In genomic region chr3:51940648-51941421, GRCh38 we compare ENCODE assay signal across 8 cellular contexts. TPM values are rescaled to one million over a fixed set of nuclear protein-coding genes. Genes with fewer than 3 reads are reported as not detected.
DNase-seq lines count a peak whose midpoint lies in the region; ATAC-seq and TF ChIP-seq lines count a peak whose summit lies in the region.

No MANE protein-coding gene starts in this region.

- H3F3A ChIP-seq in PC-3 (ENCODE audit: low read length, unreplicated experiment) = no peaks in the 10 kb centered on the region

- H3K4me3 Mint-ChIP-seq in CD8-positive, alpha-beta T cell = peak overlapping the region; percentile 94
- H3K4me3 Mint-ChIP-seq in endodermal cell = peak overlapping the region; percentile 84

- H2AFZ ChIP-seq in PC-3 (ENCODE audit: low read length) = no peak overlapping the region

- H3K9me2 ChIP-seq in PC-3 (replicated peaks; ENCODE audit: low read length) = no peaks in the 10 kb centered on the region

- no peak for TF ChIP-seq POLR2A in ovary (IDR thresholded peaks at IDR 0.05)

- no peak for TF ChIP-seq EP300 in ovary (IDR thresholded peaks at IDR 0.05)

- peaks cover 28% of the 10 kb centered on the region for H3K36me3 ChIP-seq in CD8-positive, alpha-beta T cell (ENCODE audit: insufficient read depth, low read length)
- peaks cover 33% of the 10 kb centered on the region for H3K36me3 ChIP-seq in PC-3 (ENCODE audit: low read depth, low read length)
- peaks cover 38% of the 10 kb centered on the region for H3K36me3 ChIP-seq in endodermal cell (ENCODE audit: control insufficient read depth, insufficient read depth, low read length)
- H3K36me3 ChIP-seq in ovary = no peaks in the 10 kb centered on the region

- ATAC-seq in CD8-positive, alpha-beta T cell = no peak
- no peak for ATAC-seq in PC-3
- no peak for ATAC-seq in GM21367 (IDR thresholded peaks at IDR 0.05; ENCODE audit: unreplicated experiment)
- ATAC-seq in HG02642 (IDR thresholded peaks at IDR 0.05; ENCODE audit: poor library complexity, unreplicated experiment) = no peak

- no peaks in the 10 kb centered on the region for H3K9me3 Mint-ChIP-seq in CD8-positive, alpha-beta T cell
- no peaks in the 10 kb centered on the region for H3K9me3 Mint-ChIP-seq in endodermal cell

- BruUV-seq in PC-3 (replicated peaks; lab: Mats Ljungman, UMichigan) = TSS peak; percentile 42

- peak in 1 of 7 experiments; percentile 45 for DNase-seq in CD8-positive, alpha-beta T cell
- DNase-seq in PC-3 (no peak), endodermal cell (no peak), ovary (no peak), hypothalamus (lab: John Stamatoyannopoulos, UW) (no peak), KG1 (lab: John Stamatoyannopoulos, UW) (no peak)

- POLR2A ChIA-PET in CD8-positive, alpha-beta T cell (lab: Charles Lee) = interaction anchor here (0.6 to 1.2 kb wide), 3 partner anchors 8 to 51 kb away, joined by 3 to 6 read pairs (median 5); partner anchors contain the start of gene ACY1
- POLR2A ChIA-PET in PC-3 (lab: Charles Lee; ENCODE audit: unreplicated experiment) = interaction anchor here (0.5 to 1.2 kb wide), 2 partner anchors 42 to 303 kb away, joined by 3 to 6 read pairs; partner anchors contain the start of gene ACY1

- no peaks in the 10 kb centered on the region for H3K27me3 ChIP-seq in CD8-positive, alpha-beta T cell (ENCODE audit: insufficient read depth, low read length)
- H3K27me3 ChIP-seq in PC-3 (ENCODE audit: low read length) (no peaks in the 10 kb centered on the region), endodermal cell (ENCODE audit: control insufficient read depth, insufficient read depth, low read length, poor library complexity, severe bottlenecking) (no peaks in the 10 kb centered on the region), ovary (no peaks in the 10 kb centered on the region)

- peak overlapping the region; percentile 96 for H3K9ac ChIP-seq in PC-3 (ENCODE audit: low read length)
- H3K9ac ChIP-seq in endodermal cell (ENCODE audit: extremely low read depth, low read length, poor library complexity, severe bottlenecking) = peak overlapping the region; percentile 68

- H3K4me2 ChIP-seq in PC-3 (ENCODE audit: low read length) = peak overlapping the region; percentile 85

- H3K4me3 ChIP-seq in CD8-positive, alpha-beta T cell (ENCODE audit: low read depth, low read length) = peak overlapping the region; percentile 78
- H3K4me3 ChIP-seq in PC-3 (ENCODE audit: low read length) = peak overlapping the region; percentile 92
- peak overlapping the region; percentile 99 for H3K4me3 ChIP-seq in endodermal cell (ENCODE audit: low read length)
- H3K4me3 ChIP-seq in ovary = peak overlapping the region; percentile 87

- H3K79me2 ChIP-seq in PC-3 (ENCODE audit: low read length) = peaks cover 40% of the 10 kb centered on the region

- H4K20me1 ChIP-seq in PC-3 (ENCODE audit: low read length) = peaks cover 28% of the 10 kb centered on the region

- 34 to 35% methylated on average over 10 to 11 of the region's 11 CpGs for WGBS in endodermal cell (ENCODE audit: insufficient coverage in 1 of 2, insufficient read length in 1 of 2), 2 experiments
- WGBS in ovary, 3 donors = 28 to 32% (median 28%) methylated on average over 11 of the region's 11 CpGs

- H3K27ac ChIP-seq in CD8-positive, alpha-beta T cell (ENCODE audit: low read depth, low read length) = peak overlapping the region; percentile 46
- H3K27ac ChIP-seq in PC-3 (ENCODE audit: low read length) = peak overlapping the region; percentile 22; the same call in 1 of the 2 replicates
- no peak overlapping the region for H3K27ac ChIP-seq in endodermal cell (ENCODE audit: low read depth, low read length)
- peak overlapping the region in 1 of 2 donors; percentile 36 for H3K27ac ChIP-seq in ovary

- H3K4me1 Mint-ChIP-seq in CD8-positive, alpha-beta T cell (ENCODE audit: low read depth) = peaks cover 38% of the 10 kb centered on the region
- peaks cover 33% of the 10 kb centered on the region for H3K4me1 Mint-ChIP-seq in endodermal cell

- peaks cover 31% of the 10 kb centered on the region for H3K4me1 ChIP-seq in CD8-positive, alpha-beta T cell (ENCODE audit: insufficient read depth, low read length)
- H3K4me1 ChIP-seq in PC-3 (ENCODE audit: insufficient read depth, low read length) (peaks cover 33% of the 10 kb centered on the region), endodermal cell (ENCODE audit: control insufficient read depth, insufficient read depth, low read length) (peaks cover 6% of the 10 kb centered on the region), ovary (ENCODE audit: insufficient read depth) (peaks cover 14% of the 10 kb centered on the region)

- peak overlapping the region; percentile 62 for H3K27ac Mint-ChIP-seq in CD8-positive, alpha-beta T cell
- H3K27ac Mint-ChIP-seq in endodermal cell = peak overlapping the region; percentile 73

- H3K9me3 ChIP-seq in CD8-positive, alpha-beta T cell (ENCODE audit: low read length) = no peaks in the 10 kb centered on the region
- no peaks in the 10 kb centered on the region for H3K9me3 ChIP-seq in PC-3 (ENCODE audit: low read length)
- no peaks in the 10 kb centered on the region for H3K9me3 ChIP-seq in endodermal cell (ENCODE audit: control insufficient read depth, low read length)
- no peaks in the 10 kb centered on the region for H3K9me3 ChIP-seq in ovary

- H3K27me3 Mint-ChIP-seq in CD8-positive, alpha-beta T cell (ENCODE audit: low read depth) = no peaks in the 10 kb centered on the region
- peaks cover 2% of the 10 kb centered on the region for H3K27me3 Mint-ChIP-seq in endodermal cell (ENCODE audit: insufficient read depth)

- CTCF ChIA-PET in CD8-positive, alpha-beta T cell (lab: Charles Lee) = interaction anchor here (0.7 to 3.1 kb wide), 7 partner anchors 13 to 204 kb away, joined by 3 to 28 read pairs (median 11); partner anchors contain the start of genes ABHD14A, ABHD14B, GPR62 and RPL29
- CTCF ChIA-PET in PC-3 (lab: Charles Lee) = interaction anchor here (1.1 to 2.8 kb wide), 3 partner anchors 33 to 50 kb away, joined by 4 to 46 read pairs (median 13); partner anchors contain the start of genes ABHD14A, ABHD14B and ACY1

- peaks cover 38% of the 10 kb centered on the region for H3K36me3 Mint-ChIP-seq in CD8-positive, alpha-beta T cell
- H3K36me3 Mint-ChIP-seq in endodermal cell (ENCODE audit: low read depth) = peaks cover 43% of the 10 kb centered on the region

- intact Hi-C loops in CD8-positive, alpha-beta T cell (cut with DNase I, micrococcal nuclease) = loop anchor here in 1 of 2 experiments (2.0 to 10.0 kb wide), 3 partner anchors 258 to 554 kb away; partner anchors contain the start of genes ALAS1, DCAF1 and MANF
- intact Hi-C loops in PC-3 (cut with micrococcal nuclease) = loop anchor here (5.0 kb wide), 1 partner anchor 269 kb away; the partner anchor contains the start of gene TEX264
- intact Hi-C loops in ovary (cut with DNase I) = loop anchor here in 1 of 4 donors (5.0 to 10.0 kb wide), 2 partner anchors 201 to 1326 kb away; partner anchors contain the start of genes CISH and MAPKAPK3

- TF ChIP-seq CTCF in CD8-positive, alpha-beta T cell (IDR thresholded peaks at IDR 0.05) = no peak
- no peak for TF ChIP-seq CTCF in PC-3 (conservative IDR thresholded peaks at IDR 0.05; ENCODE audit: low read depth, low read length)
- TF ChIP-seq CTCF in endodermal cell (conservative IDR thresholded peaks at IDR 0.05) = no peak
- TF ChIP-seq CTCF in ovary (IDR thresholded peaks at IDR 0.05) = no peak

RNA-seq across cellular contexts. Expression of gene RRP9, which starts 0.9 kb away (rescaled TPM):
- 1 to 10 TPM; 8.1 to 8.3 TPM for total RNA-seq in CD8-positive, alpha-beta T cell
- total RNA-seq in PC-3 (2014; rRNA removed) (95.0 and 112 TPM in 2 replicates), endodermal cell (10 to 100 TPM; 38.6 to 89.3 TPM), ovary (10 to 100 TPM in 6 of 7 donors, 1 to 10 TPM in 1; 9.1 to 32.7 (median 19.3) TPM)
- polyA plus RNA-seq in endodermal cell (2013, experiment 1 of 2) = 21.2 TPM
- 22.4 TPM for polyA plus RNA-seq in endodermal cell (2013, experiment 2 of 2)
- polyA plus RNA-seq in ovary = 10 to 100 TPM in 1 of 2 donors, 1 to 10 TPM in 1; 4.9 to 16.2 TPM

RNA-seq across cellular contexts. Expression of gene PARP3, which starts 1.3 kb away (rescaled TPM):
- total RNA-seq in CD8-positive, alpha-beta T cell = 1 to 10 TPM; 6.3 to 6.7 TPM
- total RNA-seq in PC-3 (2014; rRNA removed) (19.3 and 30.5 TPM in 2 replicates), endodermal cell (1 to 10 TPM; 4.5 to 5.7 TPM), ovary (10 to 100 TPM in 6 of 7 donors, 1 to 10 TPM in 1; 8.2 to 19.4 (median 11.6) TPM)
- polyA plus RNA-seq in endodermal cell (2013, experiment 1 of 2) = 3.3 TPM
- 3.3 TPM for polyA plus RNA-seq in endodermal cell (2013, experiment 2 of 2)
- 10 to 100 TPM in 1 of 2 donors, 1 to 10 TPM in 1; 9.8 to 10.2 TPM for polyA plus RNA-seq in ovary

RNA-seq across cellular contexts. Expression of gene GPR62, which starts 14.3 kb away (rescaled TPM):
- total RNA-seq in CD8-positive, alpha-beta T cell = not detected
- total RNA-seq in PC-3 (2014; rRNA removed) (not detected in 2 replicates), endodermal cell (under 1 TPM; 0.40 to 0.44 TPM), ovary (under 1 TPM; 0.23 to 0.83 (median 0.36) TPM)
- polyA plus RNA-seq in endodermal cell (2013, experiment 1 of 2) = 0.11 TPM
- not detected for polyA plus RNA-seq in endodermal cell (2013, experiment 2 of 2)
- under 1 TPM; 0.15 to 0.22 TPM for polyA plus RNA-seq in ovary

RNA-seq across cellular contexts. Expression of gene PCBP4, which starts 26.4 kb away (rescaled TPM):
- 10 to 100 TPM in 1 of 2 experiments, 1 to 10 TPM in 1; 9.8 to 14.7 TPM for total RNA-seq in CD8-positive, alpha-beta T cell
- 45.8 and 59.1 TPM in 2 replicates for total RNA-seq in PC-3 (2014; rRNA removed)
- 10 to 100 TPM; 54.1 to 68.1 TPM for total RNA-seq in endodermal cell
- polyA plus RNA-seq in endodermal cell (2013, experiment 1 of 2) = 184 TPM
- polyA plus RNA-seq in endodermal cell (2013, experiment 2 of 2) = 158 TPM
- total RNA-seq in ovary = 10 to 100 TPM; 36.9 to 83.3 (median 49.0) TPM
- polyA plus RNA-seq in ovary = 10 to 100 TPM in 1 of 2 donors, 1 to 10 TPM in 1; 4.5 to 28.7 TPM

RNA-seq across cellular contexts. Expression of gene ABHD14B, which starts 33.0 kb away (rescaled TPM):
- 10 to 100 TPM; 44.3 to 44.4 TPM for total RNA-seq in CD8-positive, alpha-beta T cell
- total RNA-seq in PC-3 (2014; rRNA removed) (49.6 and 53.8 TPM in 2 replicates), endodermal cell (10 to 100 TPM; 11.4 to 12.9 TPM), ovary (10 to 100 TPM; 37.1 to 55.7 (median 45.5) TPM)
- 10.4 TPM for polyA plus RNA-seq in endodermal cell (2013, experiment 1 of 2)
- 8.6 TPM for polyA plus RNA-seq in endodermal cell (2013, experiment 2 of 2)
- 10 to 100 TPM; 58.4 to 70.9 TPM for polyA plus RNA-seq in ovary
